Comparison of ENCODE assay signal across 14 cellular contexts in genomic region chr16:87295661-87296531, GRCh38. TPM values are rescaled to one million over a fixed set of nuclear protein-coding genes. Genes with fewer than 3 reads are reported as not detected.
A peak's percentile ranks its signal among the peaks of the same experiment; 100 is the strongest.
DNase-seq lines count a peak whose midpoint lies in the region; ATAC-seq and TF ChIP-seq lines count a peak whose summit lies in the region.
"Had no signal": no experiment of that assay in that cellular context is flagged by ENCODE, and none has a peak within 500 bp of the region (broad histone marks: within the 10 kb centered on the region; RNA-seq: fewer than 3 reads in every experiment).

No MANE protein-coding gene starts in this region.

- DNase-seq in cardiac septum (ENCODE audit: low spot score) (peak; percentile 50), left ventricle myocardium inferior (no peak), endodermal cell (peak; percentile 87), adrenal gland (no peak)
- DNase-seq: AML-193, COR-L47, H9, NCI-H187 treated with DMSO at 0.1 percent for 48 hours, NCI-H524 had no signal

- no peak for TF ChIP-seq POLR2A in adrenal gland (IDR thresholded peaks at IDR 0.05)

- ATAC-seq in GM19463 (IDR thresholded peaks at IDR 0.05; ENCODE audit: unreplicated experiment) (no peak), HG03457 (IDR thresholded peaks at IDR 0.05; ENCODE audit: unreplicated experiment) (no peak), HG02852 (IDR thresholded peaks at IDR 0.05; ENCODE audit: unreplicated experiment) (no peak)

- H3K27ac Mint-ChIP-seq in endodermal cell, result no peak overlapping the region

- H3K27me3 ChIP-seq in left ventricle myocardium inferior (ENCODE audit: low read depth), result no peaks in the 10 kb centered on the region
- no peaks in the 10 kb centered on the region for H3K27me3 ChIP-seq in endodermal cell (ENCODE audit: control insufficient read depth, insufficient read depth, low read length, poor library complexity, severe bottlenecking)
- no peaks in the 10 kb centered on the region for H3K27me3 ChIP-seq in mucosa of stomach (ENCODE audit: control insufficient read depth, insufficient read depth, low read length)
- H3K27me3 ChIP-seq in adrenal gland, result no peaks in the 10 kb centered on the region

- H3K4me3 Mint-ChIP-seq in endodermal cell, result no peak overlapping the region
- H3K4me3 Mint-ChIP-seq: H9 had no signal

- H3K4me1 ChIP-seq in left ventricle myocardium inferior, result no peaks in the 10 kb centered on the region
- no peaks in the 10 kb centered on the region for H3K4me1 ChIP-seq in endodermal cell (ENCODE audit: control insufficient read depth, insufficient read depth, low read length)
- H3K4me1 ChIP-seq in mucosa of stomach (ENCODE audit: control insufficient read depth, insufficient read depth, low read length), result peaks cover 12% of the 10 kb centered on the region
- H3K4me1 ChIP-seq in adrenal gland (replicated peaks in 1 of 2), result no peaks in the 10 kb centered on the region

- H3K36me3 ChIP-seq in left ventricle myocardium inferior, result no peaks in the 10 kb centered on the region
- no peaks in the 10 kb centered on the region for H3K36me3 ChIP-seq in endodermal cell (ENCODE audit: control insufficient read depth, insufficient read depth, low read length)
- no peaks in the 10 kb centered on the region for H3K36me3 ChIP-seq in mucosa of stomach (ENCODE audit: control insufficient read depth, insufficient read depth, low read length)
- H3K36me3 ChIP-seq in adrenal gland (replicated peaks in 1 of 2), result no peaks in the 10 kb centered on the region

- H3K9ac ChIP-seq in endodermal cell (ENCODE audit: extremely low read depth, low read length, poor library complexity, severe bottlenecking) (no peak overlapping the region), mucosa of stomach (ENCODE audit: low read length) (peak overlapping the region; percentile 26)

- TF ChIP-seq CTCF in left ventricle myocardium inferior (IDR thresholded peaks at IDR 0.05; ENCODE audit: borderline replicate concordance) (no peak), endodermal cell (conservative IDR thresholded peaks at IDR 0.05) (no peak), adrenal gland (IDR thresholded peaks at IDR 0.05) (no peak)

- no peaks in the 10 kb centered on the region for H3K9me3 ChIP-seq in left ventricle myocardium inferior (replicated peaks)
- H3K9me3 ChIP-seq in endodermal cell (ENCODE audit: control insufficient read depth, low read length), result peaks cover 13% of the 10 kb centered on the region
- no peaks in the 10 kb centered on the region for H3K9me3 ChIP-seq in mucosa of stomach (ENCODE audit: control insufficient read depth, low read length)
- H3K9me3 ChIP-seq in adrenal gland (replicated peaks in 1 of 3), result no peaks in the 10 kb centered on the region

- no peaks in the 10 kb centered on the region for H3K27me3 Mint-ChIP-seq in endodermal cell (ENCODE audit: insufficient read depth)

- peaks cover 1% of the 10 kb centered on the region for H3K4me1 Mint-ChIP-seq in endodermal cell

- H3K4me3 ChIP-seq in left ventricle myocardium inferior, result no peak overlapping the region
- H3K4me3 ChIP-seq in endodermal cell (ENCODE audit: low read length), result no peak overlapping the region
- H3K4me3 ChIP-seq in mucosa of stomach (ENCODE audit: low read length), result peak overlapping the region; percentile 21
- no peak overlapping the region for H3K4me3 ChIP-seq in adrenal gland

- intact Hi-C loops in cardiac septum (cut with DNase I), result no loop called here
- intact Hi-C loops in left ventricle myocardium inferior (cut with micrococcal nuclease), result no loop called here
- intact Hi-C loops in adrenal gland (cut with DNase I), result no loop called here

- H3K9me3 Mint-ChIP-seq in endodermal cell, result peaks cover 13% of the 10 kb centered on the region

- WGBS in endodermal cell (ENCODE audit: insufficient coverage in 1 of 2, insufficient read length in 1 of 2), 2 experiments, result 89% methylated on average over 9 to 20 of the region's 20 CpGs
- WGBS in adrenal gland, 4 donors, result 86 to 91% (median 87%) methylated on average over 16 to 20 of the region's 20 CpGs

- H3K36me3 Mint-ChIP-seq in endodermal cell (ENCODE audit: low read depth), result peaks cover 21% of the 10 kb centered on the region

- H3K27ac ChIP-seq in left ventricle myocardium inferior (replicated peaks) (no peak overlapping the region), endodermal cell (ENCODE audit: low read depth, low read length) (no peak overlapping the region), adrenal gland (no peak overlapping the region)
- H3K27ac ChIP-seq: 22Rv1 had no signal

RNA-seq across cellular contexts. Expression of gene C16orf95, which starts 21.3 kb away (rescaled TPM):
- total RNA-seq in cardiac septum (3.2 TPM), left ventricle myocardium inferior (3.2 TPM), endodermal cell (1 to 10 TPM; 6.4 to 7.8 TPM), adrenal gland (1 to 10 TPM in 6 of 8 donors, under 1 TPM in 2; 0.67 to 9.9 (median 4.9) TPM)
- 5.7 TPM for polyA plus RNA-seq in endodermal cell (2013, experiment 1 of 2)
- 6.0 TPM for polyA plus RNA-seq in endodermal cell (2013, experiment 2 of 2)
- 1 to 10 TPM; 2.5 to 7.8 (median 7.1) TPM for polyA plus RNA-seq in adrenal gland

Comparison
In these comparisons a context has a peak if more than half of its experiments do, and no peak if none do; other contexts are left out.
1. DNase-seq: peak in cardiac septum (single experiment) and endodermal cell (single experiment); none in left ventricle myocardium inferior (single experiment) and adrenal gland (0 of 7).